ENCODE assay signal across 1 cellular context in genomic region chr4:6826781-6827508, GRCh38.
TF ChIP-seq lines count a peak whose summit lies in the region.

No MANE protein-coding gene starts in this region.

TF ChIP-seq in HepG2, 621 proteins besides CTCF, POLR2A, EP300 and RAD21 (continued from another document):
- TF ChIP-seq KIAA2018 (CRISPR knock-in tag; IDR thresholded peaks at IDR 0.05; ENCODE audit: borderline replicate concordance) (no peak), ZBTB20 (CRISPR knock-in tag; IDR thresholded peaks at IDR 0.05; ENCODE audit: borderline replicate concordance, low read depth) (no peak), SMARCE1 (IDR thresholded peaks at IDR 0.05; ENCODE audit: borderline replicate concordance) (no peak), ZNF496 (CRISPR knock-in tag; IDR thresholded peaks at IDR 0.05; ENCODE audit: insufficient replicate concordance) (no peak), NAIF1 (CRISPR knock-in tag; IDR thresholded peaks at IDR 0.05; ENCODE audit: borderline replicate concordance) (no peak), ZNF780A (CRISPR knock-in tag; IDR thresholded peaks at IDR 0.05) (no peak)
- TF ChIP-seq, protein P1, sequence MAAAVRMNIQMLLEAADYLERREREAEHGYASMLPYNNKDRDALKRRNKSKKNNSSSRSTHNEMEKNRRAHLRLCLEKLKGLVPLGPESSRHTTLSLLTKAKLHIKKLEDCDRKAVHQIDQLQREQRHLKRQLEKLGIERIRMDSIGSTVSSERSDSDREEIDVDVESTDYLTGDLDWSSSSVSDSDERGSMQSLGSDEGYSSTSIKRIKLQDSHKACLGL (CRISPR knock-in tag; IDR thresholded peaks at IDR 0.05): no peak
- TF ChIP-seq, protein P2, sequence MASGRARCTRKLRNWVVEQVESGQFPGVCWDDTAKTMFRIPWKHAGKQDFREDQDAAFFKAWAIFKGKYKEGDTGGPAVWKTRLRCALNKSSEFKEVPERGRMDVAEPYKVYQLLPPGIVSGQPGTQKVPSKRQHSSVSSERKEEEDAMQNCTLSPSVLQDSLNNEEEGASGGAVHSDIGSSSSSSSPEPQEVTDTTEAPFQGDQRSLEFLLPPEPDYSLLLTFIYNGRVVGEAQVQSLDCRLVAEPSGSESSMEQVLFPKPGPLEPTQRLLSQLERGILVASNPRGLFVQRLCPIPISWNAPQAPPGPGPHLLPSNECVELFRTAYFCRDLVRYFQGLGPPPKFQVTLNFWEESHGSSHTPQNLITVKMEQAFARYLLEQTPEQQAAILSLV (CRISPR knock-in tag; IDR thresholded peaks at IDR 0.05; ENCODE audit: borderline replicate concordance): no peak
